10 cellular contexts compared by ENCODE assay signal in the genomic region with DNA sequence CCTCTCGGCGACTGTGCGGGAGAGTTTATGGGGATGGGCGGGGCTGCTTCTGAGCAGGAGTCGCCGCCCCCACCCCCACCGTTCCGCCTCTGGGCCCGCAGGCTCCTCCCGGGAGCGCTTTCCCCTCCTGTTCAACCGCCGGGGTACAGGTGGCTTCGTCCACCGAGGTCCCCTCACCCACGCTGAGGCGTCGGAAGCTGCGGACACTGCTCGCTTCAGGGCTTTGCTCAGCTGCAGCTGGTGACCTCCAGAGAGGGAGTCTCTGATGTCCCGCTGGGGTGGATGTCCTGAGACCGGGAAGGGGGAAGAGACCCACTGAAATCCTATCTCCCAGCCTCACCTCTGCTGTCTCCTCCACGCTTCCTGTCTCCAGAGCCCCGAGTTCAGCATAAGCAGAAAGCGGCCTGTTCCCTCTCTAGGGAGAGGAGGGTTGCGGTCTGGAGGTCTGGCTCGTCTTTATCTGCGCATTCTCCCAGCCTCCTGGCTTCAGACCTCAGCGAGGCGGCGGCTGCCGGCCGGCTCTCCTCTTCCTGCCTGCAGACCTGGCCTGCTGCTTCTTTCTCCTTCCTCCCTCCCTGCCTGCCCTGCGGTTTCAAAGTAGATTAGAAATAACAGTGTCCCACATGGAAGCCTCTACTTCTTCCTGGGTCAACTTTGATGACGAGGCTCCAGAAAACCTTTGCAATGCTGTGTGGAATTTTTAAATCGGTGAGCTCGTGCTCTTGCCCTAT. TPM values are rescaled to one million over a fixed set of nuclear protein-coding genes. Genes with fewer than 3 reads are reported as not detected.
A peak's percentile ranks its signal among the peaks of the same experiment; 100 is the strongest.
DNase-seq lines count a peak whose midpoint lies in the region; ATAC-seq and TF ChIP-seq lines count a peak whose summit lies in the region.
"Had no signal": no experiment of that assay in that cellular context is flagged by ENCODE, and none has a peak within 500 bp of the region (broad histone marks: within the 10 kb centered on the region; RNA-seq: fewer than 3 reads in every experiment).

No MANE protein-coding gene starts in this region.

- peak overlapping the region; percentile 35 to 49 (median 44) for H3K4me3 ChIP-seq in stomach

- no peaks in the 10 kb centered on the region for H3K36me3 Mint-ChIP-seq in activated CD4-positive, alpha-beta T cell treated with anti-CD3 and anti-CD28 coated beads, Interleukin-2, amount 10 ng/mL, durations not matched to agents 24 days and 14 days (ENCODE audit: low read depth)
- peaks cover 4% of the 10 kb centered on the region for H3K36me3 Mint-ChIP-seq in T-helper 17 cell (ENCODE audit: low read depth)

- H3K4me1 ChIP-seq in stomach = peaks cover 18 to 28% (median 23%) of the 10 kb centered on the region in 4 donors

- no peaks in the 10 kb centered on the region for H3K9me3 Mint-ChIP-seq in activated CD4-positive, alpha-beta T cell treated with anti-CD3 and anti-CD28 coated beads, Interleukin-2, amount 10 ng/mL, durations not matched to agents 24 days and 14 days

- no peak overlapping the region for H3K27ac ChIP-seq in stomach

- H3K9me3 ChIP-seq in T-helper 17 cell (ENCODE audit: control insufficient read depth, low read length, poor library complexity, severe bottlenecking) = no peaks in the 10 kb centered on the region
- H3K9me3 ChIP-seq in stomach = peaks cover 0 to 8% (median under 1%) of the 10 kb centered on the region in 4 donors

- peak in 1 of 4 donors; percentile 9 for TF ChIP-seq POLR2A in stomach (IDR thresholded peaks at IDR 0.05)

- H3K27me3 ChIP-seq in stomach = peaks cover 0 to 57% (median 25%) of the 10 kb centered on the region in 3 donors

- ATAC-seq in T-helper 17 cell (peak; percentile 39), left cardiac atrium (peak; percentile 36 to 80), GM18858 (IDR thresholded peaks at IDR 0.05; ENCODE audit: unreplicated experiment) (no peak), GM19035 (IDR thresholded peaks at IDR 0.05; ENCODE audit: unreplicated experiment) (no peak)

- 2 to 16% (median 6%) methylated on average over 23 to 37 of the region's 37 CpGs for WGBS in stomach, 5 donors

- intact Hi-C loops in activated CD4-positive, alpha-beta T cell treated with anti-CD3 and anti-CD28 coated beads, Interleukin-2, amount 10 ng/mL, durations not matched to agents 24 days and 14 days (cut with micrococcal nuclease) = no loop called here
- intact Hi-C loops in left cardiac atrium (cut with DNase I) = loop anchor here in 1 of 2 donors (10.0 kb wide), 1 partner anchor 194 kb away; a partner anchor contains a TSS
- intact Hi-C loops in stomach (cut with DNase I; ENCODE audit: low total_unique reads) = no loop called here

- peaks cover 45% of the 10 kb centered on the region for H3K27me3 Mint-ChIP-seq in activated CD4-positive, alpha-beta T cell treated with anti-CD3 and anti-CD28 coated beads, Interleukin-2, amount 10 ng/mL, durations not matched to agents 24 days and 14 days
- peaks cover 43% of the 10 kb centered on the region for H3K27me3 Mint-ChIP-seq in T-helper 17 cell

- no peak for TF ChIP-seq EP300 in stomach (IDR thresholded peaks at IDR 0.05)

- H3K27ac Mint-ChIP-seq in activated CD4-positive, alpha-beta T cell treated with anti-CD3 and anti-CD28 coated beads, Interleukin-2, amount 10 ng/mL, durations not matched to agents 24 days and 14 days = no peak overlapping the region
- H3K27ac Mint-ChIP-seq in T-helper 17 cell = peak overlapping the region; percentile 89

- TF ChIP-seq CTCF in stomach (IDR thresholded peaks at IDR 0.05) = no peak

- peaks cover 7% of the 10 kb centered on the region for H3K4me1 Mint-ChIP-seq in activated CD4-positive, alpha-beta T cell treated with anti-CD3 and anti-CD28 coated beads, Interleukin-2, amount 10 ng/mL, durations not matched to agents 24 days and 14 days
- peaks cover 23% of the 10 kb centered on the region for H3K4me1 Mint-ChIP-seq in T-helper 17 cell

- peak overlapping the region; percentile 48 for H3K4me3 Mint-ChIP-seq in activated CD4-positive, alpha-beta T cell treated with anti-CD3 and anti-CD28 coated beads, Interleukin-2, amount 10 ng/mL, durations not matched to agents 24 days and 14 days
- peak overlapping the region; percentile 92 for H3K4me3 Mint-ChIP-seq in T-helper 17 cell

- H3K36me3 ChIP-seq in stomach = no peaks in the 10 kb centered on the region

- no peak for DNase-seq in activated CD4-positive, alpha-beta T cell treated with anti-CD3 and anti-CD28 coated beads, Interleukin-2, amount 10 ng/mL, durations not matched to agents 24 days and 14 days
- no peak for DNase-seq in activated CD4-positive, alpha-beta T cell treated with anti-CD3 and anti-CD28 coated beads, Interleukin-2, amount 50 U/mL, for 1 hour
- DNase-seq in T-helper 17 cell (no peak), left cardiac atrium (no peak), stomach (peak; percentile 38), H4 (ENCODE audit: low spot score) (no peak)
- DNase-seq: DMS79 had no signal

RNA-seq across cellular contexts. Expression of a gene that starts 1.8 kb away (rescaled TPM):
- total RNA-seq in activated CD4-positive, alpha-beta T cell treated with anti-CD3 and anti-CD28 coated beads, Interleukin-2, amount 10 ng/mL, durations not matched to agents 24 days and 14 days = 0.33 and 0.40 TPM in 2 replicates
- 10 to 100 TPM; 12.3 to 14.5 TPM for total RNA-seq in T-helper 17 cell
- 1 to 10 TPM; 1.3 TPM for total RNA-seq in left cardiac atrium
- total RNA-seq in stomach = 10 to 100 TPM in 2 of 5 donors, 1 to 10 TPM in 2, not detected in 1; 1.7 to 19.9 (median 11.6) TPM
- 1 to 10 TPM; 4.0 to 5.0 (median 4.6) TPM for polyA plus RNA-seq in stomach
- total RNA-seq in H4 (2014; rRNA removed; shearing (Covaris generic)) = 0.43 and 0.50 TPM in 2 replicates

RNA-seq across cellular contexts. Expression of a gene that starts 36.4 kb away (rescaled TPM):
- 0.37 and 0.38 TPM in 2 replicates for total RNA-seq in activated CD4-positive, alpha-beta T cell treated with anti-CD3 and anti-CD28 coated beads, Interleukin-2, amount 10 ng/mL, durations not matched to agents 24 days and 14 days
- under 1 TPM; 0.15 to 0.39 TPM for total RNA-seq in T-helper 17 cell
- under 1 TPM; 0.62 to 0.84 TPM for total RNA-seq in left cardiac atrium
- total RNA-seq in stomach = not detected
- polyA plus RNA-seq in stomach = 1 to 10 TPM in 1 of 3 donors, under 1 TPM in 2; 0.45 to 1.7 (median 0.50) TPM
- not detected in 2 replicates for total RNA-seq in H4 (2014; rRNA removed; shearing (Covaris generic))
- total RNA-seq: epithelial cell of proximal tubule had no signal

Comparison
In these comparisons a context has a peak if more than half of its experiments do, and no peak if none do; other contexts are left out.
1. ATAC-seq: peak in T-helper 17 cell (single experiment) and left cardiac atrium (2 of 2); none in GM18858 (single experiment) and GM19035 (single experiment).